1 cellular context compared by ENCODE assay signal in the genomic region with DNA sequence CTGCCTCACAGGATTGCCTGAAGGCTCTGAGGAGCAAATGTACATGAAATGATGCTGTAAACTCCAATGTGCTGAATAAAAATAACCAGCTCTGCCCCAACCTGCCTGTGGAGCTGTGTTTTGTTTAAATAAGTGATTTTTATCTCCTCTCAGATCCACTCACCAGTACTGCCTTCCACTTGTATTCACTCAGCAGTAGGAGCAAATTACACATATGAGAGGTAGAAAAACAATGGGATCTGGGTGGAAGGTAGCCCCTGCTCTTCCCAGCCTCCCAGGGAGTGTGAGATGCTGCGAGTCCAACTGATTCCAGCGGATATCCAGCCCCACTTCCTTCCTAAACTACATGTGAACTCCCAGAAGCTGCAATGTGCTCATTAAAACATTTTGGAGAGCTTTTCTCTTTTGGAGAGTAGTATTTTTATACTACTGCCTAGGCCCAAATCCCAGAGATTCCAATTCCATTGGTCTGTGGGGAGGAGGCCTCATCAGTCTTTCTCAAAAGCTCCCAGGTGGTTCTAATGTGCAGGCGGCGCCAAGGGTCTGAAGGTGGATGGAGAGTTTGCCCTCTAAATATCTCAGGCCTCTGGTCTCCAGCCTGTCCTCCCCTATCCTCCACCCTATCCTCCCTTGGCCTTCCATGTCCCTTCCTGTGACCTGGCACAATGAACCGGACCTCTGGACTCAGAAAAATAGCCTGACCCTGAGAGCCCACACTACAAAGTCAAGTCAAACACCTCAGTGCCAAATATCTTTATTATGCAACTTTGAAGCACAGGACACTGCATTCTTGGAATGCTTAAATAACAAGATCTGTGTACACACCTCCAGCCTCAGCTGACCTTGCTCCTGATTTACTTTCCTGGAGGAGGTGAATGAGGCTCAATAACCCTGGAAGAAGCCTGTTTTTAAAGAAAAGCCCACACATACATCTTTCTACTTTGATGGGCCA.
TF ChIP-seq lines count a peak whose summit lies in the region.

No MANE protein-coding gene starts in this region.

TF ChIP-seq in HepG2, 621 proteins besides CTCF, POLR2A, EP300 and RAD21 (continued from another document and continues in another):
- TF ChIP-seq, protein P1, sequence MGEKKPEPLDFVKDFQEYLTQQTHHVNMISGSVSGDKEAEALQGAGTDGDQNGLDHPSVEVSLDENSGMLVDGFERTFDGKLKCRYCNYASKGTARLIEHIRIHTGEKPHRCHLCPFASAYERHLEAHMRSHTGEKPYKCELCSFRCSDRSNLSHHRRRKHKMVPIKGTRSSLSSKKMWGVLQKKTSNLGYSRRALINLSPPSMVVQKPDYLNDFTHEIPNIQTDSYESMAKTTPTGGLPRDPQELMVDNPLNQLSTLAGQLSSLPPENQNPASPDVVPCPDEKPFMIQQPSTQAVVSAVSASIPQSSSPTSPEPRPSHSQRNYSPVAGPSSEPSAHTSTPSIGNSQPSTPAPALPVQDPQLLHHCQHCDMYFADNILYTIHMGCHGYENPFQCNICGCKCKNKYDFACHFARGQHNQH (CRISPR knock-in tag; IDR thresholded peaks at IDR 0.05): peak; percentile 82
- TF ChIP-seq GLI4 (CRISPR knock-in tag; IDR thresholded peaks at IDR 0.05; ENCODE audit: borderline replicate concordance) (no peak), GTF2F1 (IDR thresholded peaks at IDR 0.05; ENCODE audit: low read length) (no peak), ZNF761 (CRISPR knock-in tag; conservative IDR thresholded peaks at IDR 0.05) (no peak), ARID2 (CRISPR knock-in tag; IDR thresholded peaks at IDR 0.05; ENCODE audit: borderline replicate concordance) (no peak), SIX4 (CRISPR knock-in tag; IDR thresholded peaks at IDR 0.05) (peak; percentile 84), ZNF577 (CRISPR knock-in tag; IDR thresholded peaks at IDR 0.05; ENCODE audit: borderline replicate concordance, low read depth) (no peak), KLF16 (CRISPR knock-in tag; IDR thresholded peaks at IDR 0.05) (peak in 1 of 2 experiments; percentile 64; a peak in 1 of 4 replicates), MEIS2 (CRISPR knock-in tag; IDR thresholded peaks at IDR 0.05) (no peak; the same call in 1 of the 2 replicates), ZNF232 (CRISPR knock-in tag; IDR thresholded peaks at IDR 0.05; ENCODE audit: borderline replicate concordance) (no peak), ZNF7 (CRISPR knock-in tag; IDR thresholded peaks at IDR 0.05) (peak; percentile 15; the same call in 1 of the 2 replicates), ZNF460 (CRISPR knock-in tag; IDR thresholded peaks at IDR 0.05; ENCODE audit: borderline replicate concordance) (no peak; the same call in 1 of the 2 replicates), ZMYM4 (CRISPR knock-in tag; IDR thresholded peaks at IDR 0.05) (peak; percentile 91), RBAK (CRISPR knock-in tag; IDR thresholded peaks at IDR 0.05) (peak; percentile 27; the same call in 1 of the 2 replicates), TOPORS (CRISPR knock-in tag; IDR thresholded peaks at IDR 0.05) (no peak), ZNF879 (CRISPR knock-in tag; IDR thresholded peaks at IDR 0.05) (no peak), PHF5A (CRISPR knock-in tag; IDR thresholded peaks at IDR 0.05; ENCODE audit: low read depth, unreplicated experiment) (peak; percentile 54), SP2 (CRISPR knock-in tag; IDR thresholded peaks at IDR 0.05) (no peak), AKAP8 (CRISPR knock-in tag; IDR thresholded peaks at IDR 0.05) (no peak), ZNF180 (CRISPR knock-in tag; IDR thresholded peaks at IDR 0.05; ENCODE audit: borderline replicate concordance, low read depth) (no peak), ZNF564 (CRISPR knock-in tag; IDR thresholded peaks at IDR 0.05) (0 out of 2 replicates have a peak, but pooled peaks have one; percentile 51), ARHGAP35 (CRISPR knock-in tag; IDR thresholded peaks at IDR 0.05; ENCODE audit: borderline replicate concordance) (no peak), CEBPG (CRISPR knock-in tag; IDR thresholded peaks at IDR 0.05) (peak; percentile 95), MBNL3 (CRISPR knock-in tag; conservative IDR thresholded peaks at IDR 0.05) (no peak), SSRP1 (CRISPR knock-in tag; IDR thresholded peaks at IDR 0.05) (no peak), SALL1 (CRISPR knock-in tag; IDR thresholded peaks at IDR 0.05) (peak; percentile 96), YY1 (IDR thresholded peaks at IDR 0.05; ENCODE audit: insufficient read depth, insufficient replicate concordance, low read depth, low read length) (no peak), ZNF24 (IDR thresholded peaks at IDR 0.05) (no peak), RCOR2 (CRISPR knock-in tag; IDR thresholded peaks at IDR 0.05) (peak; percentile 97)
- TF ChIP-seq, protein P2, sequence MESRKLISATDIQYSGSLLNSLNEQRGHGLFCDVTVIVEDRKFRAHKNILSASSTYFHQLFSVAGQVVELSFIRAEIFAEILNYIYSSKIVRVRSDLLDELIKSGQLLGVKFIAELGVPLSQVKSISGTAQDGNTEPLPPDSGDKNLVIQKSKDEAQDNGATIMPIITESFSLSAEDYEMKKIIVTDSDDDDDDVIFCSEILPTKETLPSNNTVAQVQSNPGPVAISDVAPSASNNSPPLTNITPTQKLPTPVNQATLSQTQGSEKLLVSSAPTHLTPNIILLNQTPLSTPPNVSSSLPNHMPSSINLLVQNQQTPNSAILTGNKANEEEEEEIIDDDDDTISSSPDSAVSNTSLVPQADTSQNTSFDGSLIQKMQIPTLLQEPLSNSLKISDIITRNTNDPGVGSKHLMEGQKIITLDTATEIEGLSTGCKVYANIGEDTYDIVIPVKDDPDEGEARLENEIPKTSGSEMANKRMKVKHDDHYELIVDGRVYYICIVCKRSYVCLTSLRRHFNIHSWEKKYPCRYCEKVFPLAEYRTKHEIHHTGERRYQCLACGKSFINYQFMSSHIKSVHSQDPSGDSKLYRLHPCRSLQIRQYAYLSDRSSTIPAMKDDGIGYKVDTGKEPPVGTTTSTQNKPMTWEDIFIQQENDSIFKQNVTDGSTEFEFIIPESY (CRISPR knock-in tag; IDR thresholded peaks at IDR 0.05): peak; percentile 44; the same call in 1 of the 2 replicates
- TF ChIP-seq, protein P3, sequence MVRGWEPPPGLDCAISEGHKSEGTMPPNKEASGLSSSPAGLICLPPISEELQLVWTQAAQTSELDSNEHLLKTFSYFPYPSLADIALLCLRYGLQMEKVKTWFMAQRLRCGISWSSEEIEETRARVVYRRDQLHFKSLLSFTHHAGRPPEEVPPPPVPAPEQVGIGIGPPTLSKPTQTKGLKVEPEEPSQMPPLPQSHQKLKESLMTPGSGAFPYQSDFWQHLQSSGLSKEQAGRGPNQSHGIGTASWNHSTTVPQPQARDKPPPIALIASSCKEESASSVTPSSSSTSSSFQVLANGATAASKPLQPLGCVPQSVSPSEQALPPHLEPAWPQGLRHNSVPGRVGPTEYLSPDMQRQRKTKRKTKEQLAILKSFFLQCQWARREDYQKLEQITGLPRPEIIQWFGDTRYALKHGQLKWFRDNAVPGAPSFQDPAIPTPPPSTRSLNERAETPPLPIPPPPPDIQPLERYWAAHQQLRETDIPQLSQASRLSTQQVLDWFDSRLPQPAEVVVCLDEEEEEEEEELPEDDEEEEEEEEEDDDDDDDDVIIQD (CRISPR knock-in tag; IDR thresholded peaks at IDR 0.05; ENCODE audit: low read depth): peak; percentile 92
- TF ChIP-seq, protein P4, sequence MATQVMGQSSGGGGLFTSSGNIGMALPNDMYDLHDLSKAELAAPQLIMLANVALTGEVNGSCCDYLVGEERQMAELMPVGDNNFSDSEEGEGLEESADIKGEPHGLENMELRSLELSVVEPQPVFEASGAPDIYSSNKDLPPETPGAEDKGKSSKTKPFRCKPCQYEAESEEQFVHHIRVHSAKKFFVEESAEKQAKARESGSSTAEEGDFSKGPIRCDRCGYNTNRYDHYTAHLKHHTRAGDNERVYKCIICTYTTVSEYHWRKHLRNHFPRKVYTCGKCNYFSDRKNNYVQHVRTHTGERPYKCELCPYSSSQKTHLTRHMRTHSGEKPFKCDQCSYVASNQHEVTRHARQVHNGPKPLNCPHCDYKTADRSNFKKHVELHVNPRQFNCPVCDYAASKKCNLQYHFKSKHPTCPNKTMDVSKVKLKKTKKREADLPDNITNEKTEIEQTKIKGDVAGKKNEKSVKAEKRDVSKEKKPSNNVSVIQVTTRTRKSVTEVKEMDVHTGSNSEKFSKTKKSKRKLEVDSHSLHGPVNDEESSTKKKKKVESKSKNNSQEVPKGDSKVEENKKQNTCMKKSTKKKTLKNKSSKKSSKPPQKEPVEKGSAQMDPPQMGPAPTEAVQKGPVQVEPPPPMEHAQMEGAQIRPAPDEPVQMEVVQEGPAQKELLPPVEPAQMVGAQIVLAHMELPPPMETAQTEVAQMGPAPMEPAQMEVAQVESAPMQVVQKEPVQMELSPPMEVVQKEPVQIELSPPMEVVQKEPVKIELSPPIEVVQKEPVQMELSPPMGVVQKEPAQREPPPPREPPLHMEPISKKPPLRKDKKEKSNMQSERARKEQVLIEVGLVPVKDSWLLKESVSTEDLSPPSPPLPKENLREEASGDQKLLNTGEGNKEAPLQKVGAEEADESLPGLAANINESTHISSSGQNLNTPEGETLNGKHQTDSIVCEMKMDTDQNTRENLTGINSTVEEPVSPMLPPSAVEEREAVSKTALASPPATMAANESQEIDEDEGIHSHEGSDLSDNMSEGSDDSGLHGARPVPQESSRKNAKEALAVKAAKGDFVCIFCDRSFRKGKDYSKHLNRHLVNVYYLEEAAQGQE (IDR thresholded peaks at IDR 0.05; ENCODE audit: borderline replicate concordance in 1 of 2, low read depth in 1 of 2, low read length in 2 of 2): peak in 1 of 2 experiments; percentile 74; a peak in 2 of 4 replicates
- TF ChIP-seq, protein P5, sequence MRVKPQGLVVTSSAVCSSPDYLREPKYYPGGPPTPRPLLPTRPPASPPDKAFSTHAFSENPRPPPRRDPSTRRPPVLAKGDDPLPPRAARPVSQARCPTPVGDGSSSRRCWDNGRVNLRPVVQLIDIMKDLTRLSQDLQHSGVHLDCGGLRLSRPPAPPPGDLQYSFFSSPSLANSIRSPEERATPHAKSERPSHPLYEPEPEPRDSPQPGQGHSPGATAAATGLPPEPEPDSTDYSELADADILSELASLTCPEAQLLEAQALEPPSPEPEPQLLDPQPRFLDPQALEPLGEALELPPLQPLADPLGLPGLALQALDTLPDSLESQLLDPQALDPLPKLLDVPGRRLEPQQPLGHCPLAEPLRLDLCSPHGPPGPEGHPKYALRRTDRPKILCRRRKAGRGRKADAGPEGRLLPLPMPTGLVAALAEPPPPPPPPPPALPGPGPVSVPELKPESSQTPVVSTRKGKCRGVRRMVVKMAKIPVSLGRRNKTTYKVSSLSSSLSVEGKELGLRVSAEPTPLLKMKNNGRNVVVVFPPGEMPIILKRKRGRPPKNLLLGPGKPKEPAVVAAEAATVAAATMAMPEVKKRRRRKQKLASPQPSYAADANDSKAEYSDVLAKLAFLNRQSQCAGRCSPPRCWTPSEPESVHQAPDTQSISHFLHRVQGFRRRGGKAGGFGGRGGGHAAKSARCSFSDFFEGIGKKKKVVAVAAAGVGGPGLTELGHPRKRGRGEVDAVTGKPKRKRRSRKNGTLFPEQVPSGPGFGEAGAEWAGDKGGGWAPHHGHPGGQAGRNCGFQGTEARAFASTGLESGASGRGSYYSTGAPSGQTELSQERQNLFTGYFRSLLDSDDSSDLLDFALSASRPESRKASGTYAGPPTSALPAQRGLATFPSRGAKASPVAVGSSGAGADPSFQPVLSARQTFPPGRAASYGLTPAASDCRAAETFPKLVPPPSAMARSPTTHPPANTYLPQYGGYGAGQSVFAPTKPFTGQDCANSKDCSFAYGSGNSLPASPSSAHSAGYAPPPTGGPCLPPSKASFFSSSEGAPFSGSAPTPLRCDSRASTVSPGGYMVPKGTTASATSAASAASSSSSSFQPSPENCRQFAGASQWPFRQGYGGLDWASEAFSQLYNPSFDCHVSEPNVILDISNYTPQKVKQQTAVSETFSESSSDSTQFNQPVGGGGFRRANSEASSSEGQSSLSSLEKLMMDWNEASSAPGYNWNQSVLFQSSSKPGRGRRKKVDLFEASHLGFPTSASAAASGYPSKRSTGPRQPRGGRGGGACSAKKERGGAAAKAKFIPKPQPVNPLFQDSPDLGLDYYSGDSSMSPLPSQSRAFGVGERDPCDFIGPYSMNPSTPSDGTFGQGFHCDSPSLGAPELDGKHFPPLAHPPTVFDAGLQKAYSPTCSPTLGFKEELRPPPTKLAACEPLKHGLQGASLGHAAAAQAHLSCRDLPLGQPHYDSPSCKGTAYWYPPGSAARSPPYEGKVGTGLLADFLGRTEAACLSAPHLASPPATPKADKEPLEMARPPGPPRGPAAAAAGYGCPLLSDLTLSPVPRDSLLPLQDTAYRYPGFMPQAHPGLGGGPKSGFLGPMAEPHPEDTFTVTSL (CRISPR knock-in tag; IDR thresholded peaks at IDR 0.05; ENCODE audit: borderline replicate concordance): peak; percentile 93; the same call in 1 of the 2 replicates
- TF ChIP-seq, protein P6, sequence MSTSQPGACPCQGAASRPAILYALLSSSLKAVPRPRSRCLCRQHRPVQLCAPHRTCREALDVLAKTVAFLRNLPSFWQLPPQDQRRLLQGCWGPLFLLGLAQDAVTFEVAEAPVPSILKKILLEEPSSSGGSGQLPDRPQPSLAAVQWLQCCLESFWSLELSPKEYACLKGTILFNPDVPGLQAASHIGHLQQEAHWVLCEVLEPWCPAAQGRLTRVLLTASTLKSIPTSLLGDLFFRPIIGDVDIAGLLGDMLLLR (CRISPR knock-in tag; IDR thresholded peaks at IDR 0.05): no peak
- TF ChIP-seq, protein P7, sequence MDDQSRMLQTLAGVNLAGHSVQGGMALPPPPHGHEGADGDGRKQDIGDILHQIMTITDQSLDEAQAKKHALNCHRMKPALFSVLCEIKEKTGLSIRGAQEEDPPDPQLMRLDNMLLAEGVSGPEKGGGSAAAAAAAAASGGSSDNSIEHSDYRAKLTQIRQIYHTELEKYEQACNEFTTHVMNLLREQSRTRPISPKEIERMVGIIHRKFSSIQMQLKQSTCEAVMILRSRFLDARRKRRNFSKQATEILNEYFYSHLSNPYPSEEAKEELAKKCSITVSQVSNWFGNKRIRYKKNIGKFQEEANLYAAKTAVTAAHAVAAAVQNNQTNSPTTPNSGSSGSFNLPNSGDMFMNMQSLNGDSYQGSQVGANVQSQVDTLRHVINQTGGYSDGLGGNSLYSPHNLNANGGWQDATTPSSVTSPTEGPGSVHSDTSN (CRISPR knock-in tag; IDR thresholded peaks at IDR 0.05; ENCODE audit: borderline replicate concordance): no peak
- TF ChIP-seq, protein P8, sequence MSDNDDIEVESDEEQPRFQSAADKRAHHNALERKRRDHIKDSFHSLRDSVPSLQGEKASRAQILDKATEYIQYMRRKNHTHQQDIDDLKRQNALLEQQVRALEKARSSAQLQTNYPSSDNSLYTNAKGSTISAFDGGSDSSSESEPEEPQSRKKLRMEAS (IDR thresholded peaks at IDR 0.05): peak; percentile 73
- TF ChIP-seq, protein P9, sequence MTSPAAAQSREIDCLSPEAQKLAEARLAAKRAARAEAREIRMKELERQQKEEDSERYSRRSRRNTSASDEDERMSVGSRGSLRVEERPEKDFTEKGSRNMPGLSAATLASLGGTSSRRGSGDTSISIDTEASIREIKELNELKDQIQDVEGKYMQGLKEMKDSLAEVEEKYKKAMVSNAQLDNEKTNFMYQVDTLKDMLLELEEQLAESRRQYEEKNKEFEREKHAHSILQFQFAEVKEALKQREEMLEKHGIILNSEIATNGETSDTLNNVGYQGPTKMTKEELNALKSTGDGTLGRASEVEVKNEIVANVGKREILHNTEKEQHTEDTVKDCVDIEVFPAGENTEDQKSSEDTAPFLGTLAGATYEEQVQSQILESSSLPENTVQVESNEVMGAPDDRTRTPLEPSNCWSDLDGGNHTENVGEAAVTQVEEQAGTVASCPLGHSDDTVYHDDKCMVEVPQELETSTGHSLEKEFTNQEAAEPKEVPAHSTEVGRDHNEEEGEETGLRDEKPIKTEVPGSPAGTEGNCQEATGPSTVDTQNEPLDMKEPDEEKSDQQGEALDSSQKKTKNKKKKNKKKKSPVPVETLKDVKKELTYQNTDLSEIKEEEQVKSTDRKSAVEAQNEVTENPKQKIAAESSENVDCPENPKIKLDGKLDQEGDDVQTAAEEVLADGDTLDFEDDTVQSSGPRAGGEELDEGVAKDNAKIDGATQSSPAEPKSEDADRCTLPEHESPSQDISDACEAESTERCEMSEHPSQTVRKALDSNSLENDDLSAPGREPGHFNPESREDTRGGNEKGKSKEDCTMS (CRISPR knock-in tag; conservative IDR thresholded peaks at IDR 0.05): no peak
